Comparison of ENCODE assay signal across 16 cellular contexts in genomic region chr4:148164529-148164928, GRCh38.
"Had no signal": no experiment of that assay in that cellular context is flagged by ENCODE, and none has a peak within 500 bp of the region (broad histone marks: within the 10 kb centered on the region; RNA-seq: fewer than 3 reads in every experiment).

No MANE protein-coding gene starts in this region.

- H3K27me3 Mint-ChIP-seq: activated CD8-positive, alpha-beta memory T cell treated with anti-CD3 and anti-CD28 coated beads, Interleukin-2, amount 10 ng/mL, durations not matched to agents 7 days and 5 days; activated T-cell treated with anti-CD3 and anti-CD28 coated beads, Interleukin-2, amount 50 U/mL, for 24 hours; brain; central memory CD8-positive, alpha-beta T cell; natural killer cell treated with Interleukin-12 subunit alpha and Interleukin-12 subunit beta and Interleukin-15 and Interleukin-18, amount 100 ng/mL, for 72 hours; T-helper 17 cell had no signal

- H3K4me1 Mint-ChIP-seq: activated CD8-positive, alpha-beta memory T cell treated with anti-CD3 and anti-CD28 coated beads, Interleukin-2, amount 10 ng/mL, durations not matched to agents 7 days and 5 days; central memory CD8-positive, alpha-beta T cell had no signal

- H3K9me3 Mint-ChIP-seq: activated naive CD4-positive, alpha-beta T cell treated with anti-CD3 and anti-CD28 coated beads, Interleukin-2, amount 50 U/mL, for 72 hours; activated T-cell treated with anti-CD3 and anti-CD28 coated beads, Interleukin-2, amount 50 U/mL, for 24 hours; brain; central memory CD8-positive, alpha-beta T cell; natural killer cell treated with Interleukin-12 subunit alpha and Interleukin-12 subunit beta and Interleukin-15 and Interleukin-18, amount 100 ng/mL, for 72 hours had no signal

- H3K27ac ChIP-seq: gastroesophageal sphincter, suprapubic skin, upper lobe of right lung had no signal

- H3K36me3 Mint-ChIP-seq: activated CD8-positive, alpha-beta memory T cell treated with anti-CD3 and anti-CD28 coated beads, Interleukin-2, amount 10 ng/mL, durations not matched to agents 7 days and 5 days; brain; natural killer cell treated with Interleukin-12 subunit alpha and Interleukin-12 subunit beta and Interleukin-15 and Interleukin-18, amount 100 ng/mL, for 72 hours had no signal

- H3K36me3 ChIP-seq: gastroesophageal sphincter, suprapubic skin, upper lobe of right lung had no signal

- H3K9me3 ChIP-seq: gastroesophageal sphincter, suprapubic skin, upper lobe of right lung had no signal

- H3K4me3 Mint-ChIP-seq: activated CD8-positive, alpha-beta memory T cell treated with anti-CD3 and anti-CD28 coated beads, Interleukin-2, amount 10 ng/mL, durations not matched to agents 7 days and 5 days; activated T-cell treated with anti-CD3 and anti-CD28 coated beads, Interleukin-2, amount 50 U/mL, for 24 hours; brain; central memory CD8-positive, alpha-beta T cell; natural killer cell treated with Interleukin-12 subunit alpha and Interleukin-12 subunit beta and Interleukin-15 and Interleukin-18, amount 100 ng/mL, for 72 hours; T-helper 17 cell had no signal

- DNase-seq: activated CD8-positive, alpha-beta memory T cell treated with anti-CD3 and anti-CD28 coated beads, Interleukin-2, amount 10 ng/mL, durations not matched to agents 7 days and 5 days; activated effector memory CD4-positive, alpha-beta T cell treated with anti-CD3 and anti-CD28 coated beads, Interleukin-2, amount 50 U/mL, for 16 hours; activated T-cell treated with anti-CD3 and anti-CD28 coated beads, Interleukin-2, amount 50 U/mL, for 24 hours; amniotic stem cell; effector memory CD4-positive, alpha-beta T cell; stimulated activated CD4-positive, alpha-beta T cell treated with anti-CD3 and anti-CD28 coated beads, Interleukin-2, amount 100 ng/mL, for 48 hours; stimulated activated naive CD8-positive, alpha-beta T cell treated with anti-CD3 and anti-CD28 coated beads, Interleukin-15, Interleukin-2, amounts not matched to agents 100 U/mL and 50 U/mL, for 24 hours; T-helper 17 cell; upper lobe of right lung had no signal

- H3K4me3 ChIP-seq: gastroesophageal sphincter, suprapubic skin, upper lobe of right lung had no signal

- H3K27ac Mint-ChIP-seq: activated CD8-positive, alpha-beta memory T cell treated with anti-CD3 and anti-CD28 coated beads, Interleukin-2, amount 10 ng/mL, durations not matched to agents 7 days and 5 days; activated naive CD4-positive, alpha-beta T cell treated with anti-CD3 and anti-CD28 coated beads, Interleukin-2, amount 50 U/mL, for 72 hours; activated T-cell treated with anti-CD3 and anti-CD28 coated beads, Interleukin-2, amount 50 U/mL, for 24 hours; natural killer cell treated with Interleukin-12 subunit alpha and Interleukin-12 subunit beta and Interleukin-15 and Interleukin-18, amount 100 ng/mL, for 72 hours; T-helper 17 cell had no signal

- ATAC-seq: activated CD4-positive, CD25-positive, alpha-beta regulatory T cell treated with anti-CD3 and anti-CD28 coated beads, Interleukin-2, amount 50 U/mL, for 24 hours; activated CD8-positive, alpha-beta memory T cell treated with anti-CD3 and anti-CD28 coated beads, Interleukin-2, amount 10 ng/mL, durations not matched to agents 7 days and 5 days; activated naive CD4-positive, alpha-beta T cell treated with anti-CD3 and anti-CD28 coated beads, Interleukin-2, amount 50 U/mL, for 72 hours; gastroesophageal sphincter; natural killer cell treated with Interleukin-12 subunit alpha and Interleukin-12 subunit beta and Interleukin-15 and Interleukin-18, amount 100 ng/mL, for 72 hours; stimulated activated naive CD8-positive, alpha-beta T cell treated with anti-CD3 and anti-CD28 coated beads, Interleukin-15, Interleukin-2, amounts not matched to agents 100 U/mL and 50 U/mL, for 24 hours; T-helper 17 cell; upper lobe of right lung had no signal

- H3K27me3 ChIP-seq: gastroesophageal sphincter, suprapubic skin, upper lobe of right lung had no signal
